In genomic region chr11:71489311-71490043, GRCh38 we compare ENCODE assay signal across 9 cellular contexts.
DNase-seq lines count a peak whose midpoint lies in the region; ATAC-seq and TF ChIP-seq lines count a peak whose summit lies in the region.
"Had no signal": no experiment of that assay in that cellular context is flagged by ENCODE, and none has a peak within 500 bp of the region (broad histone marks: within the 10 kb centered on the region; RNA-seq: fewer than 3 reads in every experiment).

No MANE protein-coding gene starts in this region.

- DNase-seq in activated CD4-positive, alpha-beta T cell treated with anti-CD3 and anti-CD28 coated beads for 4 hours = peak; percentile 15 to 22
- peak; percentile 30 for DNase-seq in fibroblast of mammary gland (ENCODE audit: low read depth)
- peak; percentile 39 to 44 (median 43) for DNase-seq in stimulated activated CD4-positive, alpha-beta T cell treated with anti-CD3 and anti-CD28 coated beads, TNF-alpha, amount 100 ng/mL, for 48 hours (ENCODE audit: low read depth in 3 of 3)
- DNase-seq in T-helper 9 cell = no peak
- DNase-seq in NOMO-1 treated with DMSO at 0.1 percent for 48 hours (lab: John Stamatoyannopoulos, UW; ENCODE audit: unreplicated experiment) = no peak
- no peak for DNase-seq in medulla oblongata (ENCODE audit: extremely low spot score)

- peak; percentile 57 for ATAC-seq in GM21723 (IDR thresholded peaks at IDR 0.05; ENCODE audit: unreplicated experiment)
- no peak for ATAC-seq in HG02623 (IDR thresholded peaks at IDR 0.05; ENCODE audit: unreplicated experiment)

- no peak for TF ChIP-seq CTCF in fibroblast of mammary gland (conservative IDR thresholded peaks at IDR 0.05; ENCODE audit: control insufficient read depth, insufficient read depth, low read depth, low read length)

- no peak overlapping the region for H3K4me3 ChIP-seq in fibroblast of mammary gland (ENCODE audit: control insufficient read depth, low read depth, low read length)
- H3K4me3 ChIP-seq: ovary had no signal

Comparison
In these comparisons a context has a peak if more than half of its experiments do, and no peak if none do; other contexts are left out.
1. DNase-seq: peak in activated CD4-positive, alpha-beta T cell treated with anti-CD3 and anti-CD28 coated beads for 4 hours (2 of 2), fibroblast of mammary gland (single experiment) and stimulated activated CD4-positive, alpha-beta T cell treated with anti-CD3 and anti-CD28 coated beads, TNF-alpha, amount 100 ng/mL, for 48 hours (3 of 3); none in T-helper 9 cell (single experiment), NOMO-1 treated with DMSO at 0.1 percent for 48 hours (single experiment) and medulla oblongata (single experiment).